In genomic region chr7:8051998-8052397, GRCh38 we compare ENCODE assay signal across 20 cellular contexts.
DNase-seq lines count a peak whose midpoint lies in the region; ATAC-seq and TF ChIP-seq lines count a peak whose summit lies in the region.
"Had no signal": no experiment of that assay in that cellular context is flagged by ENCODE, and none has a peak within 500 bp of the region (broad histone marks: within the 10 kb centered on the region; RNA-seq: fewer than 3 reads in every experiment).

No MANE protein-coding gene starts in this region.

- H3K27ac Mint-ChIP-seq in activated CD8-positive, alpha-beta T cell treated with anti-CD3 and anti-CD28 coated beads for 36 hours, result no peak overlapping the region
- H3K27ac Mint-ChIP-seq in activated CD8-positive, alpha-beta T cell treated with anti-CD3 and anti-CD28 coated beads, Interleukin-2, amount 10 ng/mL, durations not matched to agents 7 days and 5 days, result no peak overlapping the region
- H3K27ac Mint-ChIP-seq in CD4-positive, CD25-positive, alpha-beta regulatory T cell, result peak overlapping the region in 2 of 3 donors; percentile 39 to 54
- H3K27ac Mint-ChIP-seq in memory B cell, result peak overlapping the region; percentile 33
- H3K27ac Mint-ChIP-seq: B cell; CD4-positive, alpha-beta T cell; H9; HFFc6 had no signal

- H3K9me2 ChIP-seq in MM.1S (replicated peaks; ENCODE audit: insufficient read depth, low read length), result no peaks in the 10 kb centered on the region

- peaks cover 24% of the 10 kb centered on the region for H3K4me1 ChIP-seq in CD4-positive, CD25-positive, alpha-beta regulatory T cell (ENCODE audit: control insufficient read depth, insufficient read depth, low read length, poor library complexity, severe bottlenecking)
- H3K4me1 ChIP-seq in MM.1S (ENCODE audit: low read length), result peaks cover 5% of the 10 kb centered on the region; the same call in 1 of the 2 replicates
- H3K4me1 ChIP-seq: BLaER1 had no signal

- CTCF ChIA-PET in activated CD8-positive, alpha-beta T cell treated with anti-CD3 and anti-CD28 coated beads for 36 hours (lab: Charles Lee), result interaction anchor here (1.5 kb wide), 1 partner anchor 165 kb away, joined by 3 read pairs; no protein-coding TSS in a partner anchor
- CTCF ChIA-PET in activated CD8-positive, alpha-beta T cell treated with anti-CD3 and anti-CD28 coated beads, Interleukin-2, amount 10 ng/mL, durations not matched to agents 7 days and 5 days (lab: Charles Lee), result interaction anchor here (0.7 to 1.6 kb wide), 3 partner anchors 11 to 1449 kb away, joined by 3 to 6 read pairs (median 3); no protein-coding TSS in a partner anchor

- H3K27ac ChIP-seq in CD4-positive, CD25-positive, alpha-beta regulatory T cell (ENCODE audit: insufficient read depth, low read length, poor library complexity, severe bottlenecking), result no peak overlapping the region
- H3K27ac ChIP-seq in MM.1S (ENCODE audit: low read length), result no peak overlapping the region; the same call in 1 of the 2 replicates
- H3K27ac ChIP-seq: 22Rv1, BLaER1, C4-2B had no signal

- peak; percentile 45 for ATAC-seq in activated CD8-positive, alpha-beta T cell treated with anti-CD3 and anti-CD28 coated beads for 36 hours
- ATAC-seq in activated CD8-positive, alpha-beta T cell treated with anti-CD3 and anti-CD28 coated beads, Interleukin-2, amount 10 ng/mL, durations not matched to agents 7 days and 5 days, result no peak
- ATAC-seq in CD4-positive, CD25-positive, alpha-beta regulatory T cell (ENCODE audit: low read depth in 2 of 2), result no peak
- no peak for ATAC-seq in memory B cell (ENCODE audit: low read depth)

- H4K20me1 ChIP-seq in MM.1S (ENCODE audit: insufficient read depth, low read length), result no peaks in the 10 kb centered on the region
- H4K20me1 ChIP-seq: BLaER1 had no signal

- no peak for TF ChIP-seq CTCF in activated CD8-positive, alpha-beta T cell treated with anti-CD3 and anti-CD28 coated beads for 36 hours (IDR thresholded peaks at IDR 0.05)
- TF ChIP-seq CTCF in MM.1S (IDR thresholded peaks at IDR 0.05; ENCODE audit: low read length), result no peak

- H3K36me3 Mint-ChIP-seq in activated CD8-positive, alpha-beta T cell treated with anti-CD3 and anti-CD28 coated beads for 36 hours (ENCODE audit: low read depth), result peaks cover 12% of the 10 kb centered on the region
- peaks cover 22% of the 10 kb centered on the region for H3K36me3 Mint-ChIP-seq in activated CD8-positive, alpha-beta T cell treated with anti-CD3 and anti-CD28 coated beads, Interleukin-2, amount 10 ng/mL, durations not matched to agents 7 days and 5 days (ENCODE audit: low read depth)
- peaks cover 15% of the 10 kb centered on the region for H3K36me3 Mint-ChIP-seq in CD4-positive, CD25-positive, alpha-beta regulatory T cell
- peaks cover 13% of the 10 kb centered on the region for H3K36me3 Mint-ChIP-seq in memory B cell

- H3K9me3 ChIP-seq in CD4-positive, CD25-positive, alpha-beta regulatory T cell (ENCODE audit: control insufficient read depth in 2 of 2, low read length in 2 of 2), result no peaks in the 10 kb centered on the region
- no peaks in the 10 kb centered on the region for H3K9me3 ChIP-seq in MM.1S (replicated peaks; ENCODE audit: insufficient read depth, low read length)
- H3K9me3 ChIP-seq: BLaER1 had no signal

- POLR2A ChIA-PET in activated CD8-positive, alpha-beta T cell treated with anti-CD3 and anti-CD28 coated beads for 36 hours (lab: Charles Lee), result interaction anchor here (0.6 kb wide), 1 partner anchor 12 kb away, joined by 3 read pairs; no protein-coding TSS in a partner anchor
- POLR2A ChIA-PET in activated CD8-positive, alpha-beta T cell treated with anti-CD3 and anti-CD28 coated beads, Interleukin-2, amount 10 ng/mL, durations not matched to agents 7 days and 5 days (lab: Charles Lee), result no interaction called here

- H3K4me3 ChIP-seq in CD4-positive, CD25-positive, alpha-beta regulatory T cell (ENCODE audit: low read depth, low read length), result no peak overlapping the region
- H3K4me3 ChIP-seq in MM.1S (ENCODE audit: low read length), result no peak overlapping the region
- H3K4me3 ChIP-seq: BLaER1 had no signal

- H3K36me3 ChIP-seq in CD4-positive, CD25-positive, alpha-beta regulatory T cell (ENCODE audit: control insufficient read depth, insufficient read depth, low read length), result peaks cover 24% of the 10 kb centered on the region
- no peaks in the 10 kb centered on the region; the same call in 1 of the 2 replicates for H3K36me3 ChIP-seq in MM.1S (replicated peaks; ENCODE audit: insufficient read depth, low read length)

- intact Hi-C loops in activated CD8-positive, alpha-beta T cell treated with anti-CD3 and anti-CD28 coated beads for 36 hours (cut with micrococcal nuclease), result loop anchor here (5.0 kb wide), 1 partner anchor 75 kb away; no protein-coding TSS in a partner anchor

- H3K27me3 ChIP-seq in CD4-positive, CD25-positive, alpha-beta regulatory T cell (ENCODE audit: control insufficient read depth, insufficient read depth, low read length), result no peaks in the 10 kb centered on the region
- H3K27me3 ChIP-seq in MM.1S (replicated peaks; ENCODE audit: insufficient read depth, low read length), result no peaks in the 10 kb centered on the region
- H3K27me3 ChIP-seq: BLaER1 had no signal

- peaks cover 25% of the 10 kb centered on the region for H3K4me1 Mint-ChIP-seq in activated CD8-positive, alpha-beta T cell treated with anti-CD3 and anti-CD28 coated beads for 36 hours (ENCODE audit: low read depth)
- H3K4me1 Mint-ChIP-seq in activated CD8-positive, alpha-beta T cell treated with anti-CD3 and anti-CD28 coated beads, Interleukin-2, amount 10 ng/mL, durations not matched to agents 7 days and 5 days (ENCODE audit: low read depth), result peaks cover 11% of the 10 kb centered on the region
- H3K4me1 Mint-ChIP-seq in CD4-positive, CD25-positive, alpha-beta regulatory T cell, result peaks cover 37 to 57% (median 47%) of the 10 kb centered on the region in 4 donors
- peaks cover 18% of the 10 kb centered on the region for H3K4me1 Mint-ChIP-seq in memory B cell

- no peak overlapping the region for H3K4me2 ChIP-seq in MM.1S (ENCODE audit: low read depth, low read length)
- H3K4me2 ChIP-seq: BLaER1 had no signal

- H3K79me2 ChIP-seq in MM.1S (ENCODE audit: low read length), result peaks cover 43% of the 10 kb centered on the region

- H3K27me3 Mint-ChIP-seq in activated CD8-positive, alpha-beta T cell treated with anti-CD3 and anti-CD28 coated beads for 36 hours, result no peaks in the 10 kb centered on the region
- H3K27me3 Mint-ChIP-seq in activated CD8-positive, alpha-beta T cell treated with anti-CD3 and anti-CD28 coated beads, Interleukin-2, amount 10 ng/mL, durations not matched to agents 7 days and 5 days (ENCODE audit: low read depth), result no peaks in the 10 kb centered on the region
- no peaks in the 10 kb centered on the region for H3K27me3 Mint-ChIP-seq in CD4-positive, CD25-positive, alpha-beta regulatory T cell
- H3K27me3 Mint-ChIP-seq in memory B cell, result no peaks in the 10 kb centered on the region
- H3K27me3 Mint-ChIP-seq: B cell; CD4-positive, alpha-beta T cell; CD8-positive, alpha-beta memory T cell had no signal

- no peak overlapping the region for H3K4me3 Mint-ChIP-seq in activated CD8-positive, alpha-beta T cell treated with anti-CD3 and anti-CD28 coated beads for 36 hours
- no peak overlapping the region for H3K4me3 Mint-ChIP-seq in activated CD8-positive, alpha-beta T cell treated with anti-CD3 and anti-CD28 coated beads, Interleukin-2, amount 10 ng/mL, durations not matched to agents 7 days and 5 days
- H3K4me3 Mint-ChIP-seq in CD4-positive, CD25-positive, alpha-beta regulatory T cell, result no peak overlapping the region
- H3K4me3 Mint-ChIP-seq in memory B cell, result no peak overlapping the region
- H3K4me3 Mint-ChIP-seq: B cell; CD4-positive, alpha-beta T cell; CD8-positive, alpha-beta memory T cell; H9; HFFc6 had no signal

- H3K9me3 Mint-ChIP-seq in activated CD8-positive, alpha-beta T cell treated with anti-CD3 and anti-CD28 coated beads for 36 hours, result no peaks in the 10 kb centered on the region
- peaks cover 11% of the 10 kb centered on the region for H3K9me3 Mint-ChIP-seq in activated CD8-positive, alpha-beta T cell treated with anti-CD3 and anti-CD28 coated beads, Interleukin-2, amount 10 ng/mL, durations not matched to agents 7 days and 5 days (ENCODE audit: insufficient read depth)
- peaks cover 0 to 1% (median 0%) of the 10 kb centered on the region in 7 donors for H3K9me3 Mint-ChIP-seq in CD4-positive, CD25-positive, alpha-beta regulatory T cell
- peaks cover 2% of the 10 kb centered on the region for H3K9me3 Mint-ChIP-seq in memory B cell
- H3K9me3 Mint-ChIP-seq: CD4-positive, alpha-beta T cell; H9; HFFc6 had no signal

- no peak overlapping the region for H3K9ac ChIP-seq in MM.1S (ENCODE audit: low read length)
- H3K9ac ChIP-seq: BLaER1 had no signal

- peaks cover 3% of the 10 kb centered on the region; the same call in 1 of the 2 replicates for H3F3A ChIP-seq in MM.1S (ENCODE audit: insufficient read depth, low read length)

- no peak for DNase-seq in activated CD8-positive, alpha-beta T cell treated with anti-CD3 and anti-CD28 coated beads for 36 hours
- no peak for DNase-seq in activated CD8-positive, alpha-beta T cell treated with anti-CD3 and anti-CD28 coated beads, Interleukin-2, amount 10 ng/mL, durations not matched to agents 7 days and 5 days
- no peak for DNase-seq in CD4-positive, CD25-positive, alpha-beta regulatory T cell
- DNase-seq in MM.1S (peak; percentile 57), memory B cell (ENCODE audit: low spot score in 2 of 2) (no peak), NCI-H2227 (lab: John Stamatoyannopoulos, UW; ENCODE audit: unreplicated experiment) (no peak), midbrain (lab: John Stamatoyannopoulos, UW) (no peak), hippocampal formation (lab: John Stamatoyannopoulos, UW) (no peak)
- DNase-seq: CD4-positive, alpha-beta T cell; CD8-positive, alpha-beta memory T cell; DMS 273 treated with DMSO at 0.1 percent for 48 hours; DMS79; EL; GDM1; H9; HFFc6 had no signal

- no peak overlapping the region for H2AFZ ChIP-seq in MM.1S (ENCODE audit: low read length)

Comparison
In these comparisons a context has a peak if more than half of its experiments do, and no peak if none do; other contexts are left out.
1. H3K27ac Mint-ChIP-seq: peak in CD4-positive, CD25-positive, alpha-beta regulatory T cell (2 of 3) and memory B cell (single experiment); none in activated CD8-positive, alpha-beta T cell treated with anti-CD3 and anti-CD28 coated beads for 36 hours (single experiment) and activated CD8-positive, alpha-beta T cell treated with anti-CD3 and anti-CD28 coated beads, Interleukin-2, amount 10 ng/mL, durations not matched to agents 7 days and 5 days (single experiment).